In genomic region chr20:51262240-51262639, GRCh38 we compare ENCODE assay signal across 1 cellular context.
TF ChIP-seq lines count a peak whose summit lies in the region.

No MANE protein-coding gene starts in this region.

TF ChIP-seq in HepG2, 621 proteins besides CTCF, POLR2A, EP300 and RAD21 (continued from another document and continues in another):
- TF ChIP-seq ZNF318 (CRISPR knock-in tag; IDR thresholded peaks at IDR 0.05) (no peak), HBP1 (CRISPR knock-in tag; IDR thresholded peaks at IDR 0.05; ENCODE audit: low read depth) (no peak), ELF3 (CRISPR knock-in tag; IDR thresholded peaks at IDR 0.05) (no peak), KLF6 (CRISPR knock-in tag; IDR thresholded peaks at IDR 0.05) (no peak), ZNF784 (CRISPR knock-in tag; IDR thresholded peaks at IDR 0.05; ENCODE audit: borderline replicate concordance) (no peak), ZNF10 (CRISPR knock-in tag; IDR thresholded peaks at IDR 0.05; ENCODE audit: borderline replicate concordance, low read depth) (no peak), FOXA3 (CRISPR knock-in tag; IDR thresholded peaks at IDR 0.05) (peak; percentile 59), SOX5 (CRISPR knock-in tag; IDR thresholded peaks at IDR 0.05; ENCODE audit: borderline replicate concordance) (peak; percentile 45; the same call in 1 of the 2 replicates), MED1 (CRISPR knock-in tag; IDR thresholded peaks at IDR 0.05) (no peak), CEBPZ (IDR thresholded peaks at IDR 0.05; ENCODE audit: low read length) (no peak), ZNF839 (CRISPR knock-in tag; IDR thresholded peaks at IDR 0.05; ENCODE audit: borderline replicate concordance) (no peak), NR2F6 (IDR thresholded peaks at IDR 0.05) (peak; percentile 65), NR2F6 (CRISPR knock-in tag; IDR thresholded peaks at IDR 0.05) (0 out of 2 replicates have a peak, but pooled peaks have one; percentile 28), ZSCAN25 (CRISPR knock-in tag; IDR thresholded peaks at IDR 0.05) (no peak), FOXO1 (CRISPR knock-in tag; IDR thresholded peaks at IDR 0.05) (peak; percentile 26; the same call in 1 of the 2 replicates), YY1 (IDR thresholded peaks at IDR 0.05; ENCODE audit: insufficient read depth, insufficient replicate concordance, low read depth, low read length) (no peak), ZNF788 (CRISPR knock-in tag; IDR thresholded peaks at IDR 0.05; ENCODE audit: borderline replicate concordance) (no peak), SOX13 (IDR thresholded peaks at IDR 0.05) (no peak), SOX13 (CRISPR knock-in tag; conservative IDR thresholded peaks at IDR 0.05 in 1 of 2, IDR thresholded peaks at IDR 0.05 in 1 of 2) (peak in 1 of 2 experiments; percentile 40; a peak in 1 of 4 replicates), CC2D1A (CRISPR knock-in tag; IDR thresholded peaks at IDR 0.05) (no peak), DZIP1 (CRISPR knock-in tag; IDR thresholded peaks at IDR 0.05) (no peak), ZNF382 (CRISPR knock-in tag; IDR thresholded peaks at IDR 0.05; ENCODE audit: borderline replicate concordance) (no peak), ZNF292 (CRISPR knock-in tag; IDR thresholded peaks at IDR 0.05; ENCODE audit: borderline replicate concordance, low read depth) (no peak), GATA4 (IDR thresholded peaks at IDR 0.05; ENCODE audit: borderline replicate concordance, low read depth) (peak; percentile 22; the same call in 1 of the 2 replicates), KLF15 (CRISPR knock-in tag; IDR thresholded peaks at IDR 0.05; ENCODE audit: borderline replicate concordance) (no peak), ARID3A (IDR thresholded peaks at IDR 0.05; ENCODE audit: low read depth, low read length) (peak; percentile 65; the same call in 1 of the 2 replicates), PBX2 (CRISPR knock-in tag; IDR thresholded peaks at IDR 0.05) (no peak), SSRP1 (CRISPR knock-in tag; IDR thresholded peaks at IDR 0.05) (no peak), ZBTB26 (CRISPR knock-in tag; IDR thresholded peaks at IDR 0.05; ENCODE audit: borderline replicate concordance) (no peak), ZBTB20 (CRISPR knock-in tag; IDR thresholded peaks at IDR 0.05; ENCODE audit: borderline replicate concordance, low read depth) (no peak), ZNF207 (IDR thresholded peaks at IDR 0.05; ENCODE audit: borderline replicate concordance) (no peak), AGO1 (IDR thresholded peaks at IDR 0.05; ENCODE audit: low read depth, low read length, poor library complexity, severe bottlenecking) (no peak), ETV6 (CRISPR knock-in tag; conservative IDR thresholded peaks at IDR 0.05) (no peak), TCF7 (IDR thresholded peaks at IDR 0.05; ENCODE audit: low read depth) (peak; percentile 87), TEAD2 (CRISPR knock-in tag; IDR thresholded peaks at IDR 0.05) (no peak)
